In genomic region chr11:8870461-8871282, GRCh38 we compare ENCODE assay signal across 1 cellular context.
TF ChIP-seq lines count a peak whose summit lies in the region.

No MANE protein-coding gene starts in this region.

TF ChIP-seq in liver, 16 proteins besides CTCF, POLR2A, EP300 and RAD21 (continued from another document):
- TF ChIP-seq FOXA2 (IDR thresholded peaks at IDR 0.05) = no peak
TF ChIP-seq in liver: peak in this region for 0.
